8 cellular contexts compared by ENCODE assay signal in genomic region chr1:8477199-8477982, GRCh38.
DNase-seq lines count a peak whose midpoint lies in the region; ATAC-seq, FAIRE-seq and TF ChIP-seq lines count a peak whose summit lies in the region.

No MANE protein-coding gene starts in this region.

- H3K36me3 ChIP-seq in subcutaneous abdominal adipose tissue (ENCODE audit: control insufficient read depth in 5 of 5, insufficient read depth in 5 of 5, low read length in 5 of 5): no peaks in the 10 kb centered on the region

- peak; percentile 99 for FAIRE-seq in GM19239 (lab: Jason Lieb, UNC)

- H3K27ac ChIP-seq in cingulate gyrus (ENCODE audit: low read depth, low read length) (peak overlapping the region; percentile 21), subcutaneous abdominal adipose tissue (ENCODE audit: low read depth, low read length) (peak overlapping the region; percentile 48)

- no peak for TF ChIP-seq CTCF in AG04449 (IDR thresholded peaks at IDR 0.05; ENCODE audit: insufficient read depth, low read length, missing control alignments)
- no peak for TF ChIP-seq CTCF in glutamatergic neuron (IDR thresholded peaks at IDR 0.05; ENCODE audit: partially characterized antibody, unreplicated experiment)

- CTCF ChIA-PET in AG04449 (lab: Yijun Ruan, JAX): interaction anchor here (0.9 to 2.6 kb wide), 3 partner anchors 11 to 85 kb away, joined by 3 to 9 read pairs (median 4); no protein-coding TSS in a partner anchor

- no peaks in the 10 kb centered on the region for H3K27me3 ChIP-seq in subcutaneous abdominal adipose tissue (ENCODE audit: control insufficient read depth in 5 of 5, insufficient read depth in 4 of 5, low read length in 5 of 5)

- no peak overlapping the region for H3K4me3 Mint-ChIP-seq in glutamatergic neuron (ENCODE audit: unreplicated experiment)

- POLR2A ChIA-PET in AG04449 (lab: Yijun Ruan, JAX): no interaction called here

- H3K27ac Mint-ChIP-seq in glutamatergic neuron (ENCODE audit: unreplicated experiment): no peak overlapping the region

- DNase-seq in AG04449 (ENCODE audit: low read depth, low spot score) (peak; percentile 83), GM19239 (ENCODE audit: insufficient read length, low spot score) (no peak), cortex of kidney (lab: John Stamatoyannopoulos, UW) (no peak), glutamatergic neuron (no peak)

- H3K9me3 ChIP-seq in subcutaneous abdominal adipose tissue (ENCODE audit: control insufficient read depth in 5 of 5, low read length in 5 of 5): no peaks in the 10 kb centered on the region

- H3K9me3 Mint-ChIP-seq in glutamatergic neuron (ENCODE audit: unreplicated experiment): peaks cover 9% of the 10 kb centered on the region

- ATAC-seq in HG03460 (IDR thresholded peaks at IDR 0.05; ENCODE audit: unreplicated experiment) (peak; percentile 84), HG02840 (IDR thresholded peaks at IDR 0.05; ENCODE audit: low FRiP score, unreplicated experiment) (no peak)

- H3K4me1 ChIP-seq in subcutaneous abdominal adipose tissue (ENCODE audit: control insufficient read depth in 5 of 5, insufficient read depth in 5 of 5, low read length in 5 of 5): peaks cover 0 to 17% (median 8%) of the 10 kb centered on the region in 5 donors

- H3K27me3 Mint-ChIP-seq in glutamatergic neuron (ENCODE audit: unreplicated experiment): peaks cover 3% of the 10 kb centered on the region

- peaks cover 10% of the 10 kb centered on the region for H3K4me1 Mint-ChIP-seq in glutamatergic neuron (ENCODE audit: low read depth, unreplicated experiment)

- H3K9ac ChIP-seq in subcutaneous abdominal adipose tissue (ENCODE audit: low read length in 5 of 5): no peak overlapping the region

- H3K36me3 Mint-ChIP-seq in glutamatergic neuron (ENCODE audit: unreplicated experiment): no peaks in the 10 kb centered on the region

- H3K4me3 ChIP-seq in AG04449 (ENCODE audit: low read depth, low read length) (no peak overlapping the region), subcutaneous abdominal adipose tissue (ENCODE audit: low read depth in 1 of 5, low read length in 5 of 5) (no peak overlapping the region)
